ENCODE assay signal across 24 cellular contexts in the genomic region with DNA sequence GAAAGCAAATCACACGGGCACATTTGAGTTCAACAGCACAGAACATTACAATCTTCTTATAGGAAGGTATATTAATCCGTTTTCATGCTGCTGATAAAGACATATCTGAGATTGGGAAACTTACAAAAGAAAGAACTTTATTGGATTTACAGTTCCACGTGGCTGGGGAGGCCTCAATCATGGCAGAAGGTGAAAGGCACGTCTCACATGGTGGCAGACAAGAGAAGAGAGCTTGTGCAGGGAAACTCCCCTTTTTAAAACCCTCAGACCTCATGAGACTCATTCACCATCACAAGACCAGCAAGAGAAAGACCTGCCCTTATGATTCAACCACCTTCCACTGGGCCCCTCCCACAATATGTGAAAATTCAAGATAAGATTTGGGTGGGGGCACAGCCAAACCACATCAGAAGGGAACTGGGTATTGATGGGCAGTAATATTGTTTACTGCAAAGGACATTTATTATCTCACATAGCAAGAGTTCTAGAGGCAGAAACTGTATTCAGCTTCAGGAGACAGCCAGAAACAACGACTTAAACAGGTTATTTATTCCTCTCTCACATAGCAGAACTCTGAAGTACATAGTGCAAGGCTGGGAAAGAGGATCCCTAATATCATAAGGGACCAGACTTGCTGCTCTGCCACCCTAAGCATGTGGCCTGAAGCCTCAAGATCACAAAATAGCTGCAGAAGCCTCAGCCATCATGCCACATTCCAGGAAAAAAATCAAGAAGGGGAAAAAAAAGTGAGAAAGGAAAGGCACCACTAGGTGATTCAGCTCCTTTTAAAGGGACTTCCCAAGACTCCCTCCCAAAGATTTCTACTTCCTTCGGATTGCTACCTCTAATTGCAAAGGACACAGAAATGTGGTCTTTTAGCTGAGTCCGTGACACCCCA. TPM values are rescaled to one million over a fixed set of nuclear protein-coding genes. Genes with fewer than 3 reads are reported as not detected.
DNase-seq lines count a peak whose midpoint lies in the region; ATAC-seq lines count a peak whose summit lies in the region.
"Had no signal": no experiment of that assay in that cellular context is flagged by ENCODE, and none has a peak within 500 bp of the region (broad histone marks: within the 10 kb centered on the region; RNA-seq: fewer than 3 reads in every experiment).

No MANE protein-coding gene starts in this region.

- no peaks in the 10 kb centered on the region for H3K27me3 Mint-ChIP-seq in stimulated activated naive CD8-positive, alpha-beta T cell treated with anti-CD3 and anti-CD28 coated beads, Interleukin-15, Interleukin-2, amounts not matched to agents 100 ng/mL and 50 ng/mL, for 24 hours
- no peaks in the 10 kb centered on the region for H3K27me3 Mint-ChIP-seq in stimulated activated naive CD8-positive, alpha-beta T cell treated with anti-CD3 and anti-CD28 coated beads, Interleukin-15, amount 100 ng/mL, for 72 hours
- no peaks in the 10 kb centered on the region for H3K27me3 Mint-ChIP-seq in activated T-helper 17 cell treated with anti-CD3 and anti-CD28 coated beads, Interleukin-2, amount 50 U/mL, for 72 hours
- H3K27me3 Mint-ChIP-seq: central memory CD8-positive, alpha-beta T cell had no signal

- no peak for DNase-seq in stimulated activated naive CD8-positive, alpha-beta T cell treated with anti-CD3 and anti-CD28 coated beads, Interleukin-15, amount 100 ng/mL, for 72 hours
- DNase-seq: activated CD4-positive, alpha-beta T cell treated with anti-CD3 and anti-CD28 coated beads, Interleukin-2, amount 50 U/mL, for 48 hours; dermis blood vessel endothelial cell; hypothalamus; immature natural killer cell; NCI-H2029; NCI-H2227 treated with DMSO at 0.1 percent for 48 hours; posterior cingulate gyrus; right cardiac atrium; SHP77 treated with DMSO at 0.1 percent for 48 hours; stimulated activated CD4-positive, alpha-beta T cell treated with anti-CD3 and anti-CD28 coated beads, Interleukin-2, amount 100 ng/mL, for 48 hours had no signal

- no peak overlapping the region for H3K4me3 Mint-ChIP-seq in stimulated activated naive CD8-positive, alpha-beta T cell treated with anti-CD3 and anti-CD28 coated beads, Interleukin-15, Interleukin-2, amounts not matched to agents 100 ng/mL and 50 ng/mL, for 24 hours
- no peak overlapping the region for H3K4me3 Mint-ChIP-seq in stimulated activated naive CD8-positive, alpha-beta T cell treated with anti-CD3 and anti-CD28 coated beads, Interleukin-15, amount 100 ng/mL, for 72 hours
- H3K4me3 Mint-ChIP-seq in activated T-helper 17 cell treated with anti-CD3 and anti-CD28 coated beads, Interleukin-2, amount 50 U/mL, for 72 hours = no peak overlapping the region
- H3K4me3 Mint-ChIP-seq: central memory CD8-positive, alpha-beta T cell; immature natural killer cell had no signal

- peaks cover 39% of the 10 kb centered on the region for H3K4me1 Mint-ChIP-seq in stimulated activated naive CD8-positive, alpha-beta T cell treated with anti-CD3 and anti-CD28 coated beads, Interleukin-15, Interleukin-2, amounts not matched to agents 100 ng/mL and 50 ng/mL, for 24 hours (ENCODE audit: low read depth)
- peaks cover 48% of the 10 kb centered on the region for H3K4me1 Mint-ChIP-seq in stimulated activated naive CD8-positive, alpha-beta T cell treated with anti-CD3 and anti-CD28 coated beads, Interleukin-15, amount 100 ng/mL, for 72 hours
- peaks cover 15% of the 10 kb centered on the region for H3K4me1 Mint-ChIP-seq in activated T-helper 17 cell treated with anti-CD3 and anti-CD28 coated beads, Interleukin-2, amount 50 U/mL, for 72 hours

- ATAC-seq in stimulated activated naive CD8-positive, alpha-beta T cell treated with anti-CD3 and anti-CD28 coated beads, Interleukin-15, amount 100 ng/mL, for 72 hours = no peak
- ATAC-seq in activated T-helper 17 cell treated with anti-CD3 and anti-CD28 coated beads, Interleukin-2, amount 50 U/mL, for 72 hours (replicated peaks) = peak; percentile 51
- ATAC-seq in GM21825 (IDR thresholded peaks at IDR 0.05; ENCODE audit: unreplicated experiment) = no peak
- no peak for ATAC-seq in GM18909 (IDR thresholded peaks at IDR 0.05; ENCODE audit: poor library complexity, unreplicated experiment)
- ATAC-seq: HCT116, right cardiac atrium had no signal

- peaks cover 8% of the 10 kb centered on the region for H3K9me3 Mint-ChIP-seq in stimulated activated naive CD8-positive, alpha-beta T cell treated with anti-CD3 and anti-CD28 coated beads, Interleukin-15, Interleukin-2, amounts not matched to agents 100 ng/mL and 50 ng/mL, for 24 hours
- peaks cover 14 to 17% of the 10 kb centered on the region in 2 donors for H3K9me3 Mint-ChIP-seq in stimulated activated naive CD8-positive, alpha-beta T cell treated with anti-CD3 and anti-CD28 coated beads, Interleukin-15, amount 100 ng/mL, for 72 hours
- peaks cover 4% of the 10 kb centered on the region for H3K9me3 Mint-ChIP-seq in activated T-helper 17 cell treated with anti-CD3 and anti-CD28 coated beads, Interleukin-2, amount 50 U/mL, for 72 hours
- H3K9me3 Mint-ChIP-seq: central memory CD8-positive, alpha-beta T cell; immature natural killer cell had no signal

- H3K27ac Mint-ChIP-seq in stimulated activated naive CD8-positive, alpha-beta T cell treated with anti-CD3 and anti-CD28 coated beads, Interleukin-15, Interleukin-2, amounts not matched to agents 100 ng/mL and 50 ng/mL, for 24 hours = peak overlapping the region; percentile 45
- H3K27ac Mint-ChIP-seq in stimulated activated naive CD8-positive, alpha-beta T cell treated with anti-CD3 and anti-CD28 coated beads, Interleukin-15, amount 100 ng/mL, for 72 hours = no peak overlapping the region
- H3K27ac Mint-ChIP-seq in activated T-helper 17 cell treated with anti-CD3 and anti-CD28 coated beads, Interleukin-2, amount 50 U/mL, for 72 hours = peak overlapping the region; percentile 20

- H3K36me3 Mint-ChIP-seq in stimulated activated naive CD8-positive, alpha-beta T cell treated with anti-CD3 and anti-CD28 coated beads, Interleukin-15, Interleukin-2, amounts not matched to agents 100 ng/mL and 50 ng/mL, for 24 hours (ENCODE audit: low read depth) = peaks cover 14% of the 10 kb centered on the region
- H3K36me3 Mint-ChIP-seq in activated T-helper 17 cell treated with anti-CD3 and anti-CD28 coated beads, Interleukin-2, amount 50 U/mL, for 72 hours (ENCODE audit: low read depth) = no peaks in the 10 kb centered on the region

RNA-seq across cellular contexts. Expression of gene FXYD5, which starts 23.1 kb away (rescaled TPM):
- total RNA-seq in activated T-helper 17 cell treated with anti-CD3 and anti-CD28 coated beads, Interleukin-2, amount 50 U/mL, for 72 hours = 100 to 1,000 TPM; 214 to 257 TPM

RNA-seq across cellular contexts. Expression of gene FXYD7, which starts 34.6 kb away (rescaled TPM):
- total RNA-seq in activated T-helper 17 cell treated with anti-CD3 and anti-CD28 coated beads, Interleukin-2, amount 50 U/mL, for 72 hours = 1 to 10 TPM in 1 of 2 donors, under 1 TPM in 1; 0.40 to 1.4 TPM
- total RNA-seq: dermis blood vessel endothelial cell, gastroesophageal sphincter, HT-29, M059J, Peyer's patch had no signal

RNA-seq across cellular contexts. Expression of gene FXYD1, which starts 39.0 kb away (rescaled TPM):
- total RNA-seq in activated T-helper 17 cell treated with anti-CD3 and anti-CD28 coated beads, Interleukin-2, amount 50 U/mL, for 72 hours = under 1 TPM; 0.54 to 0.93 TPM
- total RNA-seq: Daoy, dermis blood vessel endothelial cell, HT-29, M059J had no signal

RNA-seq across cellular contexts. Expression of gene LGI4, which starts 42.8 kb away (rescaled TPM):
- 1 to 10 TPM in 1 of 2 donors, not detected in 1; 1.9 TPM for total RNA-seq in activated T-helper 17 cell treated with anti-CD3 and anti-CD28 coated beads, Interleukin-2, amount 50 U/mL, for 72 hours
- total RNA-seq: Daoy, HT-29, M059J had no signal

RNA-seq across cellular contexts. Expression of gene FAM187B, which starts 50.9 kb away (rescaled TPM):
- under 1 TPM in 1 of 2 donors, not detected in 1; 0.58 TPM for total RNA-seq in activated T-helper 17 cell treated with anti-CD3 and anti-CD28 coated beads, Interleukin-2, amount 50 U/mL, for 72 hours
- total RNA-seq: Daoy, dermis blood vessel endothelial cell, gastroesophageal sphincter, HT-29, M059J, Peyer's patch, right cardiac atrium, suprapubic skin, ureter had no signal

Comparison
In these comparisons a context has a peak if more than half of its experiments do, and no peak if none do; other contexts are left out.
1. H3K27ac Mint-ChIP-seq: peak in stimulated activated naive CD8-positive, alpha-beta T cell treated with anti-CD3 and anti-CD28 coated beads, Interleukin-15, Interleukin-2, amounts not matched to agents 100 ng/mL and 50 ng/mL, for 24 hours (single experiment) and activated T-helper 17 cell treated with anti-CD3 and anti-CD28 coated beads, Interleukin-2, amount 50 U/mL, for 72 hours (single experiment); none in stimulated activated naive CD8-positive, alpha-beta T cell treated with anti-CD3 and anti-CD28 coated beads, Interleukin-15, amount 100 ng/mL, for 72 hours (0 of 2).